Comparison of ENCODE assay signal across 13 cellular contexts in the genomic region with DNA sequence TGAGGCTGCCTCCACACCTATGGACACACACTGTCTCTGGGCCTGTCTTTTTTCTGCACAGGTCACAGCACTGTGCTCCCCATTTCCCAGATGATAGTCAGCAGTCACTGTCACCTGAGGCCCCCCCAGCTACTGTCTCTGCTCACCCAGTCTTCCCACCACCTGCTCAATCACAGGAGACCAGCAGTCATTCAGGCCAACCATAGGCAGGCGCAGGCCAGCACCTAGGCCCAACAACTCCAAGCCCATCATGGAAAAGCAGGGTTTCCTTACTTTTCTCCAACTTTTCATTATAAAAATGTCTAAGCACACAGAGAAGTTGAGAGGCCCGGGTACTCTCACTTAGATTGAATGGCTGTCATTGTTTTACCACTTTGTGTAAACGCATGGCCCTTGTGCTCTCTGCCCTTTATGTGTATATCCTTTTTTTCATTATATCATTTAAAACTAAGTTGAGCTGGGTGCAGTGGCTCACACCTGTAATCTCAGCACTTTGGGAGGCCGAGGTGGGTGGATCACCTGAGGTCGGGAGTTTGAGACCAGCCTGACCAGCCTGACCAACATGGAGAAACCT. TPM values are rescaled to one million over a fixed set of nuclear protein-coding genes. Genes with fewer than 3 reads are reported as not detected.
DNase-seq lines count a peak whose midpoint lies in the region; ATAC-seq and TF ChIP-seq lines count a peak whose summit lies in the region.
"Had no signal": no experiment of that assay in that cellular context is flagged by ENCODE, and none has a peak within 500 bp of the region (broad histone marks: within the 10 kb centered on the region; RNA-seq: fewer than 3 reads in every experiment).

No MANE protein-coding gene starts in this region.

- no peak for TF ChIP-seq CTCF in CD4-positive, alpha-beta T cell (IDR thresholded peaks at IDR 0.05)
- TF ChIP-seq CTCF in Panc1 (IDR thresholded peaks at IDR 0.05) = no peak
- no peak for TF ChIP-seq CTCF in endothelial cell (IDR thresholded peaks at IDR 0.05; ENCODE audit: unreplicated experiment)
- TF ChIP-seq CTCF in parathyroid adenoma (IDR thresholded peaks at IDR 0.05) = no peak

- H3K27ac Mint-ChIP-seq in CD4-positive, alpha-beta T cell = peak overlapping the region; percentile 95
- H3K27ac Mint-ChIP-seq in endothelial cell (ENCODE audit: unreplicated experiment) = peak overlapping the region; percentile 34

- no peak overlapping the region for H3K4me2 ChIP-seq in parathyroid adenoma (ENCODE audit: low read length)

- BruUV-seq in Panc1 (replicated peaks; lab: Mats Ljungman, UMichigan) = no TSS peak

- peaks cover 89% of the 10 kb centered on the region for H3K4me1 Mint-ChIP-seq in CD4-positive, alpha-beta T cell (ENCODE audit: low read depth)
- peaks cover 79% of the 10 kb centered on the region for H3K4me1 Mint-ChIP-seq in endothelial cell (ENCODE audit: unreplicated experiment)

- H3K27me3 Mint-ChIP-seq in CD4-positive, alpha-beta T cell = no peaks in the 10 kb centered on the region
- H3K27me3 Mint-ChIP-seq in endothelial cell (ENCODE audit: unreplicated experiment) = peaks cover 4% of the 10 kb centered on the region

- CTCF ChIA-PET in CD4-positive, alpha-beta T cell (lab: Charles Lee) = interaction anchor here (3.3 kb wide), 1 partner anchor 30 kb away, joined by 13 read pairs; no protein-coding TSS in a partner anchor
- CTCF ChIA-PET in Panc1 (lab: Charles Lee) = interaction anchor here (2.0 kb wide), 1 partner anchor 30 kb away, joined by 10 read pairs; no protein-coding TSS in a partner anchor

- H3K9ac ChIP-seq in parathyroid adenoma = no peak overlapping the region

- ATAC-seq in CD4-positive, alpha-beta T cell (ENCODE audit: poor library complexity) = no peak
- ATAC-seq in Panc1 = no peak
- ATAC-seq in sciatic nerve = no peak

- no peaks in the 10 kb centered on the region for H3K9me3 ChIP-seq in CD4-positive, alpha-beta T cell (ENCODE audit: control insufficient read depth, low read length)
- H3K9me3 ChIP-seq in Panc1 (ENCODE audit: control insufficient read depth, insufficient read depth, low read depth, low read length) = no peaks in the 10 kb centered on the region
- no peaks in the 10 kb centered on the region for H3K9me3 ChIP-seq in parathyroid adenoma (ENCODE audit: control insufficient read depth, low read length)

- H3K36me3 Mint-ChIP-seq in CD4-positive, alpha-beta T cell (ENCODE audit: low read depth) = peaks cover 61% of the 10 kb centered on the region
- peaks cover 17% of the 10 kb centered on the region for H3K36me3 Mint-ChIP-seq in endothelial cell (ENCODE audit: low read depth, unreplicated experiment)

- intact Hi-C loops in CD4-positive, alpha-beta T cell (cut with DNase I, micrococcal nuclease) = no loop called here
- intact Hi-C loops in Panc1 (cut with micrococcal nuclease; ENCODE audit: unreplicated experiment) = no loop called here
- intact Hi-C loops in sciatic nerve (cut with DNase I) = no loop called here

- peaks cover 74% of the 10 kb centered on the region for H3K79me2 ChIP-seq in parathyroid adenoma

- H3K36me3 ChIP-seq in Panc1 (ENCODE audit: control insufficient read depth, insufficient read depth, low read length) (peaks cover 4% of the 10 kb centered on the region; the same call in 1 of the 2 replicates), parathyroid adenoma (ENCODE audit: control insufficient read depth, insufficient read depth, low read length) (no peaks in the 10 kb centered on the region)

- in situ Hi-C loops in Panc1 (cut with HindIII; ENCODE audit: low pct_unique_long_range_greater_than_20kb, low sequenced_read_pairs) = no loop called here

- H3K4me3 ChIP-seq in Panc1 (ENCODE audit: low read depth in 2 of 2, low read length in 2 of 2) = peak overlapping the region in 1 of 2 experiments; percentile 24; a peak in 2 of 4 replicates
- no peak overlapping the region for H3K4me3 ChIP-seq in parathyroid adenoma (ENCODE audit: low read depth, low read length)

- no peak for DNase-seq in CD4-positive, alpha-beta T cell
- DNase-seq in Panc1 (ENCODE audit: low read depth, low spot score) (no peak), endothelial cell (ENCODE audit: low spot score) (no peak), NCI-H1092 treated with DMSO at 0.1 percent for 48 hours (lab: John Stamatoyannopoulos, UW) (no peak), sciatic nerve (ENCODE audit: low spot score) (no peak), Kasumi-1 (lab: John Stamatoyannopoulos, UW) (no peak)
- no peak for DNase-seq in stimulated activated CD8-positive, alpha-beta memory T cell treated with anti-CD3 and anti-CD28 coated beads, Interleukin-4, amount 100 ng/mL, for 48 hours
- DNase-seq: amygdala, COR-L47, NCI-H524 had no signal

- H3K4me1 ChIP-seq in Panc1 (ENCODE audit: control insufficient read depth, insufficient read depth, low read length) (peaks cover 88% of the 10 kb centered on the region), parathyroid adenoma (peaks cover 17% of the 10 kb centered on the region)

- no peak overlapping the region for H2AFZ ChIP-seq in parathyroid adenoma

- no peak overlapping the region for H3K27ac ChIP-seq in CD4-positive, alpha-beta T cell (ENCODE audit: low read depth, low read length)
- H3K27ac ChIP-seq in Panc1 (ENCODE audit: low read length) (peak overlapping the region; percentile 100), parathyroid adenoma (peak overlapping the region; percentile 5)

- POLR2A ChIA-PET in CD4-positive, alpha-beta T cell (lab: Charles Lee) = interaction anchor here (1.8 to 14.3 kb wide), 4 partner anchors 9 to 58 kb away, joined by 8 to 198 read pairs (median 12); partner anchors contain the start of genes RNU4-1, RNU4-2 and RPLP0
- POLR2A ChIA-PET in Panc1 (lab: Charles Lee) = interaction anchor here (1.2 kb wide), 1 partner anchor 9 kb away, joined by 3 read pairs; no protein-coding TSS in a partner anchor

- H3K9me3 Mint-ChIP-seq in CD4-positive, alpha-beta T cell = no peaks in the 10 kb centered on the region
- no peaks in the 10 kb centered on the region for H3K9me3 Mint-ChIP-seq in endothelial cell (ENCODE audit: unreplicated experiment)

- H3K4me3 Mint-ChIP-seq in CD4-positive, alpha-beta T cell = peak overlapping the region; percentile 43
- H3K4me3 Mint-ChIP-seq in endothelial cell (ENCODE audit: unreplicated experiment) = peak overlapping the region; percentile 26

- H3K27me3 ChIP-seq in CD4-positive, alpha-beta T cell (ENCODE audit: control insufficient read depth, insufficient read depth, low read length) = no peaks in the 10 kb centered on the region
- no peaks in the 10 kb centered on the region for H3K27me3 ChIP-seq in Panc1 (ENCODE audit: control insufficient read depth, insufficient read depth, low read length)
- H3K27me3 ChIP-seq in parathyroid adenoma (ENCODE audit: control insufficient read depth, insufficient read depth, low read length) = no peaks in the 10 kb centered on the region

RNA-seq across cellular contexts. Expression of gene PXN, which starts 7.1 kb away (rescaled TPM):
- 100 to 1,000 TPM; 229 to 230 TPM for total RNA-seq in CD4-positive, alpha-beta T cell
- total RNA-seq in Panc1 (2021; ENCODE audit: unreplicated experiment) (484 TPM), endothelial cell (ENCODE audit: unreplicated experiment) (227 TPM), sciatic nerve (183 TPM)
- polyA plus RNA-seq in Panc1 (2012; ENCODE audit: insufficient read length) = 478 TPM

RNA-seq across cellular contexts. Expression of gene RNU4-2, which starts 33.3 kb away (rescaled TPM):
- 1,000 to 10,000 TPM; 8,097 to 9,671 TPM for total RNA-seq in CD4-positive, alpha-beta T cell
- 2,061 TPM for total RNA-seq in Panc1 (2021; ENCODE audit: unreplicated experiment)
- 6.1 TPM for polyA plus RNA-seq in Panc1 (2012; ENCODE audit: insufficient read length)
- 7,223 TPM for total RNA-seq in endothelial cell (ENCODE audit: unreplicated experiment)
- total RNA-seq in sciatic nerve = 15,390 TPM

RNA-seq across cellular contexts. Expression of gene RNU4-1, which starts 34.6 kb away (rescaled TPM):
- total RNA-seq in CD4-positive, alpha-beta T cell = 1,000 to 10,000 TPM in 1 of 2 experiments, 100 to 1,000 TPM in 1; 913 to 1,035 TPM
- total RNA-seq in Panc1 (2021; ENCODE audit: unreplicated experiment) (1,565 TPM), endothelial cell (ENCODE audit: unreplicated experiment) (6,066 TPM), sciatic nerve (1,748 TPM)
- 4.7 TPM for polyA plus RNA-seq in Panc1 (2012; ENCODE audit: insufficient read length)
- total RNA-seq: SK-MEL-5 had no signal
- polyA plus RNA-seq: neural cell had no signal

RNA-seq across cellular contexts. Expression of gene SIRT4, which starts 43.7 kb away (rescaled TPM):
- under 1 TPM in 1 of 2 experiments, not detected in 1; 0.59 TPM for total RNA-seq in CD4-positive, alpha-beta T cell
- total RNA-seq in Panc1 (2021; ENCODE audit: unreplicated experiment) = 1.5 TPM
- polyA plus RNA-seq in Panc1 (2012; ENCODE audit: insufficient read length) = 2.0 TPM
- total RNA-seq in endothelial cell (ENCODE audit: unreplicated experiment) = 1.8 TPM
- 0.76 TPM for total RNA-seq in sciatic nerve

RNA-seq across cellular contexts. Expression of gene RPLP0, which starts 57.5 kb away (rescaled TPM):
- 1,000 to 10,000 TPM; 1,997 to 2,075 TPM for total RNA-seq in CD4-positive, alpha-beta T cell
- total RNA-seq in Panc1 (2021; ENCODE audit: unreplicated experiment) (2,628 TPM), endothelial cell (ENCODE audit: unreplicated experiment) (2,318 TPM), sciatic nerve (760 TPM)
- 4,062 TPM for polyA plus RNA-seq in Panc1 (2012; ENCODE audit: insufficient read length)
